Comparison of ENCODE assay signal across 12 cellular contexts in genomic region chr14:104798300-104799238, GRCh38. TPM values are rescaled to one million over a fixed set of nuclear protein-coding genes. Genes with fewer than 3 reads are reported as not detected.
DNase-seq lines count a peak whose midpoint lies in the region; ATAC-seq and TF ChIP-seq lines count a peak whose summit lies in the region.
"Had no signal": no experiment of that assay in that cellular context is flagged by ENCODE, and none has a peak within 500 bp of the region (broad histone marks: within the 10 kb centered on the region; RNA-seq: fewer than 3 reads in every experiment).

No MANE protein-coding gene starts in this region.

- H3K36me3 ChIP-seq in CD4-positive, alpha-beta memory T cell (ENCODE audit: insufficient read depth, low read length): no peaks in the 10 kb centered on the region
- H3K36me3 ChIP-seq in Panc1 (ENCODE audit: control insufficient read depth, insufficient read depth, low read length) (peaks cover 2% of the 10 kb centered on the region; the same call in 1 of the 2 replicates), psoas muscle (ENCODE audit: insufficient read depth in 1 of 2, low read depth in 1 of 2) (no peaks in the 10 kb centered on the region)

- POLR2A ChIA-PET in CD4-positive, alpha-beta memory T cell (lab: Charles Lee; ENCODE audit: partially characterized antibody): interaction anchor here (1.0 to 1.5 kb wide), 2 partner anchors 27 to 221 kb away, joined by 3 read pairs; no protein-coding TSS in a partner anchor
- POLR2A ChIA-PET in Panc1 (lab: Charles Lee): no interaction called here

- peak overlapping the region; percentile 39 to 91 (median 86) for H3K27ac Mint-ChIP-seq in CD4-positive, alpha-beta memory T cell
- H3K27ac Mint-ChIP-seq in glutamatergic neuron (ENCODE audit: unreplicated experiment): peak overlapping the region; percentile 83

- H3K27ac ChIP-seq in CD4-positive, alpha-beta memory T cell (ENCODE audit: low read depth, low read length): no peak overlapping the region
- H3K27ac ChIP-seq in Panc1 (ENCODE audit: low read length): peak overlapping the region; percentile 84
- peak overlapping the region; percentile 88 for H3K27ac ChIP-seq in psoas muscle
- H3K27ac ChIP-seq: HL-60 had no signal

- no TSS peak for BruUV-seq in Panc1 (replicated peaks; lab: Mats Ljungman, UMichigan)

- no peaks in the 10 kb centered on the region for H3K27me3 Mint-ChIP-seq in CD4-positive, alpha-beta memory T cell
- H3K27me3 Mint-ChIP-seq in glutamatergic neuron (ENCODE audit: unreplicated experiment): peaks cover 27% of the 10 kb centered on the region

- 69 to 74% (median 71%) methylated on average over 16 of the region's 16 CpGs for WGBS in psoas muscle, 3 donors

- ATAC-seq in Panc1 (no peak), psoas muscle (no peak), GM18519 (IDR thresholded peaks at IDR 0.05; ENCODE audit: low FRiP score, unreplicated experiment) (no peak)

- CTCF ChIA-PET in CD4-positive, alpha-beta memory T cell (lab: Charles Lee; ENCODE audit: partially characterized antibody): interaction anchor here (1.1 kb wide), 1 partner anchor 27 kb away, joined by 3 read pairs; no protein-coding TSS in a partner anchor
- CTCF ChIA-PET in Panc1 (lab: Charles Lee): no interaction called here

- peaks cover 0 to 2% of the 10 kb centered on the region in 2 donors for H3K36me3 Mint-ChIP-seq in CD4-positive, alpha-beta memory T cell
- no peaks in the 10 kb centered on the region for H3K36me3 Mint-ChIP-seq in glutamatergic neuron (ENCODE audit: unreplicated experiment)

- in situ Hi-C loops in Panc1 (cut with HindIII; ENCODE audit: low pct_unique_long_range_greater_than_20kb, low sequenced_read_pairs): no loop called here

- peak in 1 of 5 donors; percentile 31 for DNase-seq in CD4-positive, alpha-beta memory T cell
- DNase-seq in Panc1 (ENCODE audit: low read depth, low spot score) (no peak), glutamatergic neuron (no peak), psoas muscle (no peak), NCI-H1092 treated with DMSO at 0.1 percent for 48 hours (lab: John Stamatoyannopoulos, UW) (no peak), NCI-H510A (lab: John Stamatoyannopoulos, UW) (no peak), NCI-H69 (lab: John Stamatoyannopoulos, UW) (no peak)
- DNase-seq: activated CD4-positive, alpha-beta T cell treated with anti-CD3 and anti-CD28 coated beads, Interleukin-2, amount 50 U/mL, for 48 hours; NCI-H2029; posterior cingulate gyrus had no signal

- H3K4me1 ChIP-seq in CD4-positive, alpha-beta memory T cell (ENCODE audit: insufficient read depth, low read length): peaks cover 44% of the 10 kb centered on the region
- peaks cover 65% of the 10 kb centered on the region for H3K4me1 ChIP-seq in Panc1 (ENCODE audit: control insufficient read depth, insufficient read depth, low read length)
- H3K4me1 ChIP-seq in psoas muscle: peaks cover 38% of the 10 kb centered on the region

- TF ChIP-seq CTCF in Panc1 (IDR thresholded peaks at IDR 0.05) (no peak), glutamatergic neuron (IDR thresholded peaks at IDR 0.05; ENCODE audit: partially characterized antibody, unreplicated experiment) (no peak), psoas muscle (IDR thresholded peaks at IDR 0.05) (no peak)

- peaks cover 19 to 62% (median 43%) of the 10 kb centered on the region in 4 donors for H3K4me1 Mint-ChIP-seq in CD4-positive, alpha-beta memory T cell
- H3K4me1 Mint-ChIP-seq in glutamatergic neuron (ENCODE audit: low read depth, unreplicated experiment): peaks cover 25% of the 10 kb centered on the region

- intact Hi-C loops in CD4-positive, alpha-beta memory T cell (cut with micrococcal nuclease): loop anchor here (1.0 kb wide), 1 partner anchor 46 kb away; no protein-coding TSS in a partner anchor
- intact Hi-C loops in Panc1 (cut with micrococcal nuclease; ENCODE audit: unreplicated experiment): no loop called here
- intact Hi-C loops in psoas muscle (cut with DNase I): loop anchor here in 1 of 2 donors (5.0 kb wide), 1 partner anchor 41 kb away; no protein-coding TSS in a partner anchor

- no peaks in the 10 kb centered on the region for H3K27me3 ChIP-seq in CD4-positive, alpha-beta memory T cell (ENCODE audit: insufficient read depth, low read length)
- no peaks in the 10 kb centered on the region for H3K27me3 ChIP-seq in Panc1 (ENCODE audit: control insufficient read depth, insufficient read depth, low read length)
- H3K27me3 ChIP-seq in psoas muscle (ENCODE audit: insufficient read depth in 3 of 3, low read length in 2 of 3): no peaks in the 10 kb centered on the region

- no peaks in the 10 kb centered on the region for H3K9me3 ChIP-seq in CD4-positive, alpha-beta memory T cell (ENCODE audit: control insufficient read depth in 1 of 2, low read length in 2 of 2)
- H3K9me3 ChIP-seq in Panc1 (ENCODE audit: control insufficient read depth, insufficient read depth, low read depth, low read length): no peaks in the 10 kb centered on the region
- H3K9me3 ChIP-seq in psoas muscle: no peaks in the 10 kb centered on the region

- H3K4me3 ChIP-seq in CD4-positive, alpha-beta memory T cell (ENCODE audit: low read length in 2 of 2): no peak overlapping the region
- H3K4me3 ChIP-seq in Panc1 (ENCODE audit: low read depth in 2 of 2, low read length in 2 of 2) (no peak overlapping the region; a peak in 2 of 4 replicates), psoas muscle (no peak overlapping the region)

- peak overlapping the region; percentile 50 to 77 (median 74) for H3K4me3 Mint-ChIP-seq in CD4-positive, alpha-beta memory T cell
- H3K4me3 Mint-ChIP-seq in glutamatergic neuron (ENCODE audit: unreplicated experiment): peak overlapping the region; percentile 78

- no peaks in the 10 kb centered on the region for H3K9me3 Mint-ChIP-seq in CD4-positive, alpha-beta memory T cell
- H3K9me3 Mint-ChIP-seq in glutamatergic neuron (ENCODE audit: unreplicated experiment): peaks cover 14% of the 10 kb centered on the region

RNA-seq across cellular contexts. Expression of gene ZBTB42, which starts 2.3 kb away (rescaled TPM):
- total RNA-seq in CD4-positive, alpha-beta memory T cell: 10 to 100 TPM; 11.6 to 12.3 TPM
- 1 to 10 TPM; 2.0 to 2.1 TPM for polyA plus RNA-seq in CD4-positive, alpha-beta memory T cell
- total RNA-seq in Panc1 (2021; ENCODE audit: unreplicated experiment): 16.5 TPM
- polyA plus RNA-seq in Panc1 (2012; ENCODE audit: insufficient read length): 17.3 TPM
- 6.0 TPM for total RNA-seq in glutamatergic neuron (ENCODE audit: unreplicated experiment)
- total RNA-seq in psoas muscle: 1 to 10 TPM; 4.2 to 7.4 (median 5.8) TPM
- polyA plus RNA-seq in psoas muscle: 1 to 10 TPM; 4.7 to 6.6 (median 6.2) TPM

RNA-seq across cellular contexts. Expression of gene AKT1, which starts 3.0 kb away (rescaled TPM):
- total RNA-seq in CD4-positive, alpha-beta memory T cell: 10 to 100 TPM; 88.7 to 90.5 TPM
- polyA plus RNA-seq in CD4-positive, alpha-beta memory T cell: 10 to 100 TPM in 1 of 2 donors, 1 to 10 TPM in 1; 5.3 to 23.5 TPM
- total RNA-seq in Panc1 (2021; ENCODE audit: unreplicated experiment) (175 TPM), glutamatergic neuron (ENCODE audit: unreplicated experiment) (300 TPM), psoas muscle (10 to 100 TPM; 54.9 to 79.3 (median 60.0) TPM)
- polyA plus RNA-seq in Panc1 (2012; ENCODE audit: insufficient read length): 296 TPM
- polyA plus RNA-seq in psoas muscle: 100 to 1,000 TPM in 1 of 3 donors, 10 to 100 TPM in 2; 51.9 to 102 (median 62.0) TPM

RNA-seq across cellular contexts. Expression of gene SIVA1, which starts 45.6 kb away (rescaled TPM):
- 10 to 100 TPM; 69.3 to 80.2 TPM for total RNA-seq in CD4-positive, alpha-beta memory T cell
- 100 to 1,000 TPM; 208 to 266 TPM for polyA plus RNA-seq in CD4-positive, alpha-beta memory T cell
- total RNA-seq in Panc1 (2021; ENCODE audit: unreplicated experiment): 100 TPM
- 184 TPM for polyA plus RNA-seq in Panc1 (2012; ENCODE audit: insufficient read length)
- 30.5 TPM for total RNA-seq in glutamatergic neuron (ENCODE audit: unreplicated experiment)
- total RNA-seq in psoas muscle: 100 to 1,000 TPM in 1 of 4 donors, 10 to 100 TPM in 3; 55.8 to 105 (median 84.5) TPM
- 100 to 1,000 TPM; 147 to 233 (median 233) TPM for polyA plus RNA-seq in psoas muscle
